15 cellular contexts compared by ENCODE assay signal in the genomic region with DNA sequence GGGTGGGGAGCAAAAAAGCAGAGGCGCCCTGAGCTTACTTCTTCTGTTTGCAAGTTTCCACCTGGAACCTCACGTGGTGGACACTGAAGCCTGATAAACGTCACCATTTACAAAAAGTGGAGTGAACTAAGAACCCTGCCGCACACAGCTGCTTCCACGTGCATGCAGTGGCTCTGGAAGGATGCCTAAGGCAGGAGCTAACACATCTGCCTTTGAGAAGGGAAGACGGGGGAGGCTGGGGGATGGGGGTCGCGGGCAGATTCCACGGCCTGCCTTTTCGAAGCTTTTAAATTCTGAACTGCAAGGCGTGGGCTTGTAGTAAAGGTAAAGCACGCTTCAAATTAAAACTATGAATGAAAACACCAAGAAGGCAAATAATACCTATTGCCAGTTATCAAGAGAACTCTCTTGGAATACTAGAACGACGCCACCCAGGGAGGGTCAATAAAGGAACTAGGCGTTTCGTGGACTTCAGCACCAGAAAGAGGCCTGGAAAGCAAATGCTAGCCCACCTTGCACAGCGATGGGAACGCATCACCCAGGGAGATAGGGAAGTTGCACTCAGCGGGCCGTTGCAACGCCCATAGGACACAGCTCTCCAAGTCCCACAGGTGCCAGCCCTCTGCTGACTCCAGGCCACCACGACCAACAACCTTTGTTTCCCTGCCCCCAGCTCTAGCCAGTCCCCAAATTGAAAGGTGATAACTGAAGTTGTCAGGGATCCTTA.
DNase-seq lines count a peak whose midpoint lies in the region; ATAC-seq and TF ChIP-seq lines count a peak whose summit lies in the region.
"Had no signal": no experiment of that assay in that cellular context is flagged by ENCODE, and none has a peak within 500 bp of the region (broad histone marks: within the 10 kb centered on the region; RNA-seq: fewer than 3 reads in every experiment).

No MANE protein-coding gene starts in this region.

- TF ChIP-seq EP300 in sigmoid colon (IDR thresholded peaks at IDR 0.05), result no peak

- H3K9me3 ChIP-seq in BLaER1 treated with 17β-estradiol and CSF1 and Interleukin-3, amounts not matched to agents 10 nM and 100 nM (replicated peaks in 1 of 11), result no peaks in the 10 kb centered on the region
- H3K9me3 ChIP-seq in H9 (ENCODE audit: control insufficient read depth, low read depth, low read length) (no peaks in the 10 kb centered on the region), sigmoid colon (no peaks in the 10 kb centered on the region)
- H3K9me3 ChIP-seq: Peyer's patch had no signal

- no peak overlapping the region for H3T11ph ChIP-seq in H9 (ENCODE audit: low read length)

- H3K4me3 Mint-ChIP-seq in H9, result peak overlapping the region in 1 of 2 experiments; percentile 38; a peak in 1 of 5 replicates

- peak overlapping the region in 5 of 11 experiments; percentile 15 to 87 (median 86); a peak in 6 of 22 replicates for H3K27ac ChIP-seq in BLaER1 treated with 17β-estradiol and CSF1 and Interleukin-3, amounts not matched to agents 10 nM and 100 nM
- H3K27ac ChIP-seq in H9 (ENCODE audit: insufficient read length, low read depth, low read length), result no peak overlapping the region
- H3K27ac ChIP-seq in sigmoid colon, result no peak overlapping the region
- H3K27ac ChIP-seq: Peyer's patch had no signal

- H2BK15ac ChIP-seq in H9 (ENCODE audit: low read depth, low read length), result no peak overlapping the region

- H3K4me1 ChIP-seq in BLaER1 treated with 17β-estradiol and CSF1 and Interleukin-3, amounts not matched to agents 10 nM and 100 nM, result peaks cover 73 to 100% (median 100%) of the 10 kb centered on the region in 10 experiments
- no peaks in the 10 kb centered on the region for H3K4me1 ChIP-seq in H9 (ENCODE audit: insufficient read depth, low read length)
- H3K4me1 ChIP-seq in sigmoid colon, result peaks cover 0 to 14% (median 13%) of the 10 kb centered on the region in 4 donors

- H3K79me1 ChIP-seq in H9 (ENCODE audit: insufficient read depth, low read depth, low read length, poor library complexity, severe bottlenecking), result no peaks in the 10 kb centered on the region

- WGBS in H9 (ENCODE audit: extremely low coverage, insufficient read length, low lambda C conversion rate), result no CpG with 5 or more reads among the region's 22 CpGs
- 41 to 73% methylated on average over 22 of the region's 22 CpGs for WGBS in sigmoid colon, 2 donors

- H3K4me1 Mint-ChIP-seq in H9, result peaks cover 20 to 47% of the 10 kb centered on the region in 2 experiments

- no peak overlapping the region for H3K4me3 ChIP-seq in BLaER1 treated with 17β-estradiol and CSF1 and Interleukin-3, amounts not matched to agents 10 nM and 100 nM
- H3K4me3 ChIP-seq in sigmoid colon, result no peak overlapping the region
- H3K4me3 ChIP-seq: Peyer's patch had no signal

- DNase-seq in H9 (no peak), head of caudate nucleus (peak in 23 of 42 donors; percentile 28 to 74 (median 55)), sigmoid colon (peak; percentile 68), UCSD-AML1 (lab: John Stamatoyannopoulos, UW; ENCODE audit: unreplicated experiment) (no peak), NOMO-1 (lab: John Stamatoyannopoulos, UW; ENCODE audit: unreplicated experiment in 2 of 2) (no peak)
- DNase-seq: C1 segment of cervical spinal cord, DMS153, EL, NCI-H1436 treated with DMSO at 0.1 percent for 48 hours, NCI-H2081 treated with DMSO at 0.1 percent for 48 hours, NCI-H446, SIG-M5 had no signal

- no peak overlapping the region for H2BK5ac ChIP-seq in H9 (ENCODE audit: insufficient read length, low read length)

- no peaks in the 10 kb centered on the region for H3K23me2 ChIP-seq in H9 (ENCODE audit: insufficient read length, low read depth, low read length, poor library complexity, severe bottlenecking)

- H4K5ac ChIP-seq in H9 (ENCODE audit: insufficient read length, low read depth, low read length), result no peak overlapping the region

- H2BK12ac ChIP-seq in H9 (ENCODE audit: insufficient read length, low read depth, low read length), result no peak overlapping the region

- peaks cover 12 to 45% (median 22%) of the 10 kb centered on the region in 11 experiments; a peak in 21 of 22 replicates for H3K27me3 ChIP-seq in BLaER1 treated with 17β-estradiol and CSF1 and Interleukin-3, amounts not matched to agents 10 nM and 100 nM
- no peaks in the 10 kb centered on the region for H3K27me3 ChIP-seq in H9 (ENCODE audit: insufficient read depth, low read length)
- H3K27me3 ChIP-seq in sigmoid colon, result peaks cover 9 to 69% (median 37%) of the 10 kb centered on the region in 3 donors
- H3K27me3 ChIP-seq: Peyer's patch had no signal

- no peaks in the 10 kb centered on the region for H3K79me2 ChIP-seq in H9 (ENCODE audit: insufficient read depth, low read length)

- intact Hi-C loops in head of caudate nucleus (cut with DNase I) (no loop called here), sigmoid colon (cut with DNase I) (no loop called here)

- no peak for TF ChIP-seq POLR2A in sigmoid colon (IDR thresholded peaks at IDR 0.05)

- peak overlapping the region in 4 of 11 experiments; percentile 4 to 48 (median 33); a peak in 5 of 22 replicates for H3K9ac ChIP-seq in BLaER1 treated with 17β-estradiol and CSF1 and Interleukin-3, amounts not matched to agents 10 nM and 100 nM
- H3K9ac ChIP-seq in H9 (ENCODE audit: extremely low read depth, insufficient read length, low read length), result no peak overlapping the region

- no peaks in the 10 kb centered on the region for H3K36me3 ChIP-seq in BLaER1 treated with 17β-estradiol and CSF1 and Interleukin-3, amounts not matched to agents 10 nM and 100 nM
- H3K36me3 ChIP-seq in sigmoid colon, result no peaks in the 10 kb centered on the region
- H3K36me3 ChIP-seq: Peyer's patch had no signal

- H2AFZ ChIP-seq in H9 (ENCODE audit: low read length), result no peak overlapping the region

- H2AK5ac ChIP-seq in H9 (ENCODE audit: insufficient read length, low read length), result no peak overlapping the region

- H3K18ac ChIP-seq in H9 (ENCODE audit: insufficient read length, low read depth, low read length), result no peak overlapping the region

- ATAC-seq in GM18498 (IDR thresholded peaks at IDR 0.05; ENCODE audit: unreplicated experiment), result no peak

- H3K27ac Mint-ChIP-seq in H9, result peak overlapping the region; percentile 68 to 94 (median 70); a peak in 4 of 7 replicates

- H4K91ac ChIP-seq in H9 (ENCODE audit: insufficient read length, low read depth, low read length), result no peak overlapping the region

- H3K4me2 ChIP-seq in BLaER1 treated with 17β-estradiol and CSF1 and Interleukin-3, amounts not matched to agents 10 nM and 100 nM, result peak overlapping the region; percentile 38 to 97 (median 91)
- no peak overlapping the region for H3K4me2 ChIP-seq in H9 (ENCODE audit: insufficient read depth, insufficient read length, low read length)

- no peaks in the 10 kb centered on the region for H3K36me3 Mint-ChIP-seq in H9 (ENCODE audit: insufficient read depth in 1 of 3, low read depth in 3 of 3)

- no peak overlapping the region for H3K56ac ChIP-seq in H9 (ENCODE audit: insufficient read length, low read depth, low read length)

- H2BK120ac ChIP-seq in H9 (ENCODE audit: low read depth, low read length, poor library complexity, severe bottlenecking), result no peak overlapping the region

- no peak overlapping the region for H2BK20ac ChIP-seq in H9 (ENCODE audit: low read depth, low read length, poor library complexity, severe bottlenecking)

- no peak overlapping the region for H3K14ac ChIP-seq in H9 (ENCODE audit: insufficient read depth, low read length)

- no peak overlapping the region for H3K23ac ChIP-seq in H9 (ENCODE audit: insufficient read length, low read depth, low read length)

- peaks cover 0 to 6% (median 0%) of the 10 kb centered on the region in 11 experiments; a peak in 1 of 22 replicates for H4K20me1 ChIP-seq in BLaER1 treated with 17β-estradiol and CSF1 and Interleukin-3, amounts not matched to agents 10 nM and 100 nM
- H4K20me1 ChIP-seq in H9 (ENCODE audit: control insufficient read depth, insufficient read depth, insufficient read length), result no peaks in the 10 kb centered on the region

- H3K4ac ChIP-seq in H9 (ENCODE audit: low read depth, low read length), result no peak overlapping the region

- no peak overlapping the region for H4K8ac ChIP-seq in H9 (replicated peaks; ENCODE audit: insufficient read length, low read depth, low read length)

- TF ChIP-seq CTCF in H9 (conservative IDR thresholded peaks at IDR 0.05) (no peak), sigmoid colon (IDR thresholded peaks at IDR 0.05) (no peak)

- no peaks in the 10 kb centered on the region for H3K9me3 Mint-ChIP-seq in H9

- no peaks in the 10 kb centered on the region; the same call in 1 of the 2 replicates for H3K27me3 Mint-ChIP-seq in H9 (ENCODE audit: low read depth)

Comparison
In these comparisons a context has a peak if more than half of its experiments do, and no peak if none do; other contexts are left out.
1. DNase-seq: peak in head of caudate nucleus (23 of 42) and sigmoid colon (single experiment); none in H9 (single experiment), UCSD-AML1 (single experiment) and NOMO-1 (0 of 2).